25 cellular contexts compared by ENCODE assay signal in genomic region chr19:18231775-18232174, GRCh38. TPM values are rescaled to one million over a fixed set of nuclear protein-coding genes. Genes with fewer than 3 reads are reported as not detected.
A peak's percentile ranks its signal among the peaks of the same experiment; 100 is the strongest.
DNase-seq lines count a peak whose midpoint lies in the region; ATAC-seq and TF ChIP-seq lines count a peak whose summit lies in the region.
"Had no signal": no experiment of that assay in that cellular context is flagged by ENCODE, and none has a peak within 500 bp of the region (broad histone marks: within the 10 kb centered on the region; RNA-seq: fewer than 3 reads in every experiment).

No MANE protein-coding gene starts in this region.

- peak; percentile 41; the same call in 1 of the 2 replicates for ATAC-seq in Panc1
- no peak for ATAC-seq in effector memory CD8-positive, alpha-beta T cell (replicated peaks)
- ATAC-seq: gastroesophageal sphincter; left colon; natural killer cell treated with Interleukin-12 subunit alpha and Interleukin-12 subunit beta and Interleukin-15 and Interleukin-18, amount 100 ng/mL, for 72 hours; T-cell had no signal

- H3K4me2 ChIP-seq in BLaER1, result peak overlapping the region; percentile 88

- H3K27ac ChIP-seq in BLaER1, result peak overlapping the region; percentile 20
- H3K27ac ChIP-seq in HEK293 (ENCODE audit: extremely low read depth, low read depth, low read length), result no peak overlapping the region
- no peak overlapping the region for H3K27ac ChIP-seq in Panc1 (ENCODE audit: low read length)
- H3K27ac ChIP-seq: esophagus muscularis mucosa, gastroesophageal sphincter, parathyroid adenoma, right lobe of liver, suprapubic skin, uterus had no signal

- peak overlapping the region; percentile 27 for H3K9ac ChIP-seq in BLaER1
- H3K9ac ChIP-seq: parathyroid adenoma had no signal

- no peaks in the 10 kb centered on the region for H3K36me3 Mint-ChIP-seq in activated T-helper 2 cell treated with anti-CD3 and anti-CD28 coated beads, Interferon-gamma antibody, Interleukin-2, Interleukin-4, amounts not matched to agents 10 μg/mL and 5 μg/mL and 100 μg/mL, durations not matched to agents 14 hours and 24 hours and 36 hours (ENCODE audit: low read depth)
- H3K36me3 Mint-ChIP-seq in effector memory CD8-positive, alpha-beta T cell (ENCODE audit: insufficient read depth), result peaks cover 2% of the 10 kb centered on the region
- H3K36me3 Mint-ChIP-seq: IgD-negative memory B cell; mesothelial cell of epicardium; natural killer cell treated with Interleukin-12 subunit alpha and Interleukin-12 subunit beta and Interleukin-15 and Interleukin-18, amount 100 ng/mL, for 72 hours; T-cell had no signal

- H3K4me1 ChIP-seq in BLaER1 (peaks cover 52% of the 10 kb centered on the region), HEK293 (ENCODE audit: control insufficient read depth, insufficient read depth, low read length) (no peaks in the 10 kb centered on the region), Panc1 (ENCODE audit: control insufficient read depth, insufficient read depth, low read length) (no peaks in the 10 kb centered on the region)
- H3K4me1 ChIP-seq: parathyroid adenoma, right lobe of liver, uterus had no signal

- H3K4me3 ChIP-seq in BLaER1 (peak overlapping the region; percentile 48), HEK293 (ENCODE audit: low read depth, low read length) (no peak overlapping the region), Panc1 (ENCODE audit: low read depth in 2 of 2, low read length in 2 of 2) (no peak overlapping the region), iPS-18c (ENCODE audit: insufficient read depth, low read depth, low read length) (peak overlapping the region; percentile 62; the same call in 1 of the 2 replicates)
- H3K4me3 ChIP-seq: esophagus muscularis mucosa, gastroesophageal sphincter, right lobe of liver, suprapubic skin, uterus had no signal

- CTCF ChIA-PET in HEK293 (lab: Yijun Ruan, JAX) (interaction anchor here (0.6 to 0.9 kb wide), 2 partner anchors 26 to 67 kb away, joined by 3 to 4 read pairs; no protein-coding TSS in a partner anchor), Panc1 (lab: Charles Lee) (interaction anchor here (0.6 kb wide), 1 partner anchor 90 kb away, joined by 6 read pairs; no protein-coding TSS in a partner anchor)

- POLR2A ChIA-PET in HEK293 (lab: Yijun Ruan, JAX) (interaction anchor here (0.6 to 1.2 kb wide), 3 partner anchors 9 to 115 kb away, joined by 3 read pairs; partner anchors contain the start of gene JUND), Panc1 (lab: Charles Lee) (interaction anchor here (0.5 kb wide), 1 partner anchor 466 kb away, joined by 4 read pairs; no protein-coding TSS in a partner anchor)

- no peaks in the 10 kb centered on the region for H3K9me3 ChIP-seq in BLaER1
- H3K9me3 ChIP-seq in HEK293 (ENCODE audit: control insufficient read depth, insufficient read depth, low read depth, low read length), result no peaks in the 10 kb centered on the region
- H3K9me3 ChIP-seq in Panc1 (ENCODE audit: control insufficient read depth, insufficient read depth, low read depth, low read length), result no peaks in the 10 kb centered on the region
- H3K9me3 ChIP-seq in iPS-18c (ENCODE audit: control insufficient read depth, insufficient read depth, low read length), result no peaks in the 10 kb centered on the region
- H3K9me3 ChIP-seq: right lobe of liver, suprapubic skin had no signal

- peaks cover 3% of the 10 kb centered on the region for H3K4me1 Mint-ChIP-seq in activated T-helper 2 cell treated with anti-CD3 and anti-CD28 coated beads, Interferon-gamma antibody, Interleukin-2, Interleukin-4, amounts not matched to agents 10 μg/mL and 5 μg/mL and 100 μg/mL, durations not matched to agents 14 hours and 24 hours and 36 hours (ENCODE audit: low read depth)
- H3K4me1 Mint-ChIP-seq in effector memory CD8-positive, alpha-beta T cell (ENCODE audit: low read depth in 2 of 2), result peaks cover 0 to 11% of the 10 kb centered on the region in 2 donors

- peaks cover 46% of the 10 kb centered on the region for H3K27me3 Mint-ChIP-seq in activated T-helper 2 cell treated with anti-CD3 and anti-CD28 coated beads, Interferon-gamma antibody, Interleukin-2, Interleukin-4, amounts not matched to agents 10 μg/mL and 5 μg/mL and 100 μg/mL, durations not matched to agents 14 hours and 24 hours and 36 hours (ENCODE audit: low read depth)
- peaks cover 74 to 90% of the 10 kb centered on the region in 2 donors for H3K27me3 Mint-ChIP-seq in effector memory CD8-positive, alpha-beta T cell

- BruUV-seq in Panc1 (replicated peaks; lab: Mats Ljungman, UMichigan), result no TSS peak

- no peak overlapping the region for H3K4me3 Mint-ChIP-seq in activated T-helper 2 cell treated with anti-CD3 and anti-CD28 coated beads, Interferon-gamma antibody, Interleukin-2, Interleukin-4, amounts not matched to agents 10 μg/mL and 5 μg/mL and 100 μg/mL, durations not matched to agents 14 hours and 24 hours and 36 hours (ENCODE audit: low read depth)
- no peak overlapping the region for H3K4me3 Mint-ChIP-seq in effector memory CD8-positive, alpha-beta T cell
- H3K4me3 Mint-ChIP-seq: activated CD4-positive, alpha-beta T cell treated with anti-CD3 and anti-CD28 coated beads, Interleukin-2, amount 10 ng/mL, durations not matched to agents 24 days and 14 days; activated naive CD8-positive, alpha-beta T cell treated with anti-CD3 and anti-CD28 coated beads for 36 hours; CD8-positive, alpha-beta memory T cell; natural killer cell treated with Interleukin-12 subunit alpha and Interleukin-12 subunit beta and Interleukin-15 and Interleukin-18, amount 100 ng/mL, for 72 hours; T-cell had no signal

- DNase-seq in Panc1 (ENCODE audit: low read depth, low spot score) (no peak), NAMALWA (ENCODE audit: low spot score) (no peak), NCI-H2227 (lab: John Stamatoyannopoulos, UW; ENCODE audit: unreplicated experiment) (no peak)
- no peak for DNase-seq in activated T-helper 2 cell treated with anti-CD3 and anti-CD28 coated beads, Interferon-gamma antibody, Interleukin-2, Interleukin-4, amounts not matched to agents 10 μg/mL and 5 μg/mL and 100 μg/mL, durations not matched to agents 14 hours and 24 hours and 36 hours (ENCODE audit: low spot score)
- no peak for DNase-seq in effector memory CD8-positive, alpha-beta T cell
- DNase-seq: activated CD4-positive, alpha-beta T cell treated with anti-CD3 and anti-CD28 coated beads, Interleukin-2, amount 10 ng/mL, durations not matched to agents 24 days and 14 days; activated naive CD8-positive, alpha-beta T cell treated with anti-CD3 and anti-CD28 coated beads for 36 hours; CD8-positive, alpha-beta memory T cell; effector CD4-positive, alpha-beta T cell; left colon; NCI-H1930; right lobe of liver; SHP77; T-cell; uterus had no signal

- H3K9me3 Mint-ChIP-seq in activated T-helper 2 cell treated with anti-CD3 and anti-CD28 coated beads, Interferon-gamma antibody, Interleukin-2, Interleukin-4, amounts not matched to agents 10 μg/mL and 5 μg/mL and 100 μg/mL, durations not matched to agents 14 hours and 24 hours and 36 hours, result peaks cover 5% of the 10 kb centered on the region
- H3K9me3 Mint-ChIP-seq in effector memory CD8-positive, alpha-beta T cell, result peaks cover 2 to 7% of the 10 kb centered on the region in 2 donors
- H3K9me3 Mint-ChIP-seq: natural killer cell treated with Interleukin-12 subunit alpha and Interleukin-12 subunit beta and Interleukin-15 and Interleukin-18, amount 100 ng/mL, for 72 hours had no signal

- H3K27me3 ChIP-seq in BLaER1, result peaks cover 1% of the 10 kb centered on the region; the same call in 1 of the 2 replicates
- H3K27me3 ChIP-seq in Panc1 (ENCODE audit: control insufficient read depth, insufficient read depth, low read length), result no peaks in the 10 kb centered on the region
- H3K27me3 ChIP-seq: right lobe of liver had no signal

- H3K27ac Mint-ChIP-seq in activated T-helper 2 cell treated with anti-CD3 and anti-CD28 coated beads, Interferon-gamma antibody, Interleukin-2, Interleukin-4, amounts not matched to agents 10 μg/mL and 5 μg/mL and 100 μg/mL, durations not matched to agents 14 hours and 24 hours and 36 hours, result no peak overlapping the region
- no peak overlapping the region for H3K27ac Mint-ChIP-seq in effector memory CD8-positive, alpha-beta T cell
- H3K27ac Mint-ChIP-seq: activated CD4-positive, alpha-beta T cell treated with anti-CD3 and anti-CD28 coated beads, Interleukin-2, amount 10 ng/mL, durations not matched to agents 24 days and 14 days; activated naive CD8-positive, alpha-beta T cell treated with anti-CD3 and anti-CD28 coated beads for 36 hours; mesothelial cell of epicardium; natural killer cell treated with Interleukin-12 subunit alpha and Interleukin-12 subunit beta and Interleukin-15 and Interleukin-18, amount 100 ng/mL, for 72 hours; T-cell had no signal

- H3K36me3 ChIP-seq in BLaER1 (no peaks in the 10 kb centered on the region), HEK293 (ENCODE audit: control insufficient read depth in 2 of 2, insufficient read depth in 1 of 2, low read length in 2 of 2) (no peaks in the 10 kb centered on the region), Panc1 (ENCODE audit: control insufficient read depth, insufficient read depth, low read length) (no peaks in the 10 kb centered on the region)
- H3K36me3 ChIP-seq: esophagus muscularis mucosa, gastroesophageal sphincter, right lobe of liver, suprapubic skin, uterus had no signal

- TF ChIP-seq CTCF in HEK293 (tag by site-specific recombination; IDR thresholded peaks at IDR 0.05), result no peak
- no peak for TF ChIP-seq CTCF in Panc1 (IDR thresholded peaks at IDR 0.05)

- no peaks in the 10 kb centered on the region for H4K20me1 ChIP-seq in BLaER1

- intact Hi-C loops in Panc1 (cut with micrococcal nuclease; ENCODE audit: unreplicated experiment), result no loop called here
- intact Hi-C loops in activated T-helper 2 cell treated with anti-CD3 and anti-CD28 coated beads, Interferon-gamma antibody, Interleukin-2, Interleukin-4, amounts not matched to agents 10 μg/mL and 5 μg/mL and 100 μg/mL, durations not matched to agents 14 hours and 24 hours and 36 hours (cut with micrococcal nuclease), result no loop called here

- in situ Hi-C loops in Panc1 (cut with HindIII; ENCODE audit: low pct_unique_long_range_greater_than_20kb, low sequenced_read_pairs), result no loop called here

RNA-seq across cellular contexts. Expression of gene PDE4C, which starts 5.5 kb away (rescaled TPM):
- 0.98 TPM for total RNA-seq in Panc1 (2021; ENCODE audit: unreplicated experiment)
- 1.6 TPM for polyA plus RNA-seq in Panc1 (2012; ENCODE audit: insufficient read length)
- total RNA-seq in activated T-helper 2 cell treated with anti-CD3 and anti-CD28 coated beads, Interferon-gamma antibody, Interleukin-2, Interleukin-4, amounts not matched to agents 10 μg/mL and 5 μg/mL and 100 μg/mL, durations not matched to agents 14 hours and 24 hours and 36 hours, result 0.14 TPM in 2 replicates
- total RNA-seq: activated naive CD8-positive, alpha-beta T cell treated with anti-CD3 and anti-CD28 coated beads for 36 hours; CD8-positive, alpha-beta memory T cell; T-cell had no signal
- polyA plus RNA-seq: CD8-positive, alpha-beta memory T cell; IgD-negative memory B cell had no signal

RNA-seq across cellular contexts. Expression of gene RAB3A, which starts 27.9 kb away (rescaled TPM):
- 1.0 TPM for total RNA-seq in Panc1 (2021; ENCODE audit: unreplicated experiment)
- 1.4 TPM for polyA plus RNA-seq in Panc1 (2012; ENCODE audit: insufficient read length)
- total RNA-seq in activated T-helper 2 cell treated with anti-CD3 and anti-CD28 coated beads, Interferon-gamma antibody, Interleukin-2, Interleukin-4, amounts not matched to agents 10 μg/mL and 5 μg/mL and 100 μg/mL, durations not matched to agents 14 hours and 24 hours and 36 hours, result 6.3 and 7.4 TPM in 2 replicates

RNA-seq across cellular contexts. Expression of gene MPV17L2, which starts 38.8 kb away (rescaled TPM):
- total RNA-seq in Panc1 (2021; ENCODE audit: unreplicated experiment), result 13.3 TPM
- polyA plus RNA-seq in Panc1 (2012; ENCODE audit: insufficient read length), result 17.0 TPM
- total RNA-seq in activated T-helper 2 cell treated with anti-CD3 and anti-CD28 coated beads, Interferon-gamma antibody, Interleukin-2, Interleukin-4, amounts not matched to agents 10 μg/mL and 5 μg/mL and 100 μg/mL, durations not matched to agents 14 hours and 24 hours and 36 hours, result 14.5 and 14.8 TPM in 2 replicates

RNA-seq across cellular contexts. Expression of gene IQCN, which starts 42.5 kb away (rescaled TPM):
- total RNA-seq in Panc1 (2021; ENCODE audit: unreplicated experiment), result 2.5 TPM
- 2.2 TPM for polyA plus RNA-seq in Panc1 (2012; ENCODE audit: insufficient read length)
- total RNA-seq in activated T-helper 2 cell treated with anti-CD3 and anti-CD28 coated beads, Interferon-gamma antibody, Interleukin-2, Interleukin-4, amounts not matched to agents 10 μg/mL and 5 μg/mL and 100 μg/mL, durations not matched to agents 14 hours and 24 hours and 36 hours, result 2.9 and 3.3 TPM in 2 replicates

RNA-seq across cellular contexts. Expression of gene JUND, which starts 49.6 kb away (rescaled TPM):
- total RNA-seq in Panc1 (2021; ENCODE audit: unreplicated experiment), result 130 TPM
- polyA plus RNA-seq in Panc1 (2012; ENCODE audit: insufficient read length), result 179 TPM
- total RNA-seq in activated T-helper 2 cell treated with anti-CD3 and anti-CD28 coated beads, Interferon-gamma antibody, Interleukin-2, Interleukin-4, amounts not matched to agents 10 μg/mL and 5 μg/mL and 100 μg/mL, durations not matched to agents 14 hours and 24 hours and 36 hours, result 462 and 464 TPM in 2 replicates

Comparison
In these comparisons a context has a peak if more than half of its experiments do, and no peak if none do; other contexts are left out.
1. H3K4me3 ChIP-seq: peak in BLaER1 (single experiment) and iPS-18c (single experiment); none in HEK293 (single experiment) and Panc1 (0 of 2).